14 cellular contexts compared by ENCODE assay signal in genomic region chr2:11370377-11371098, GRCh38. TPM values are rescaled to one million over a fixed set of nuclear protein-coding genes. Genes with fewer than 3 reads are reported as not detected.
DNase-seq lines count a peak whose midpoint lies in the region; ATAC-seq and TF ChIP-seq lines count a peak whose summit lies in the region.
"Had no signal": no experiment of that assay in that cellular context is flagged by ENCODE, and none has a peak within 500 bp of the region (broad histone marks: within the 10 kb centered on the region; RNA-seq: fewer than 3 reads in every experiment).

No MANE protein-coding gene starts in this region.

- H3K9me3 ChIP-seq in body of pancreas (no peaks in the 10 kb centered on the region), mesenchymal stem cell (ENCODE audit: control insufficient read depth, low read length) (no peaks in the 10 kb centered on the region)

- TF ChIP-seq CTCF in body of pancreas (IDR thresholded peaks at IDR 0.05), result no peak

- no peak overlapping the region for H2AK5ac ChIP-seq in mesenchymal stem cell (ENCODE audit: low read length, severe bottlenecking)

- no peak overlapping the region for H2BK5ac ChIP-seq in mesenchymal stem cell (ENCODE audit: low read depth, low read length, poor library complexity, severe bottlenecking)

- H2BK12ac ChIP-seq in mesenchymal stem cell (ENCODE audit: low read length in 2 of 2), result peak overlapping the region; percentile 19 to 70

- H4K8ac ChIP-seq in mesenchymal stem cell (ENCODE audit: low read length), result no peak overlapping the region

- no peaks in the 10 kb centered on the region for H3K79me1 ChIP-seq in mesenchymal stem cell (replicated peaks; ENCODE audit: low read length, poor library complexity, severe bottlenecking)

- DNase-seq in DMS153 treated with DMSO at 0.1 percent for 48 hours (lab: John Stamatoyannopoulos, UW; ENCODE audit: unreplicated experiment) (peak; percentile 21), NCI-H1694 treated with DMSO at 0.1 percent for 48 hours (lab: John Stamatoyannopoulos, UW) (peak; percentile 15), body of pancreas (peak; percentile 65 to 89 (median 78)), mesenchymal stem cell (no peak), NAMALWA (ENCODE audit: low spot score) (no peak)
- DNase-seq in central memory CD4-positive, alpha-beta T cell, result no peak
- DNase-seq: activated CD4-positive, alpha-beta T cell treated with anti-CD3 and anti-CD28 coated beads, Interleukin-2, amount 10 ng/mL, durations not matched to agents 24 days and 14 days; activated effector memory CD4-positive, alpha-beta T cell treated with Interleukin-2 at 50 U/mL for 16 hours; CD4-positive, CD25-positive, alpha-beta regulatory T cell; GOT3; left cardiac atrium had no signal

- H3K18ac ChIP-seq in mesenchymal stem cell (ENCODE audit: low read depth in 1 of 2, low read length in 2 of 2), result no peak overlapping the region

- intact Hi-C loops in body of pancreas (cut with DNase I), result no loop called here

- no peak overlapping the region for H3K4ac ChIP-seq in mesenchymal stem cell (ENCODE audit: low read depth in 1 of 2, low read length in 2 of 2)

- TF ChIP-seq POLR2A in body of pancreas (IDR thresholded peaks at IDR 0.05), result no peak

- H2AFZ ChIP-seq in mesenchymal stem cell (ENCODE audit: low read depth, low read length), result no peak overlapping the region

- 53 to 56% methylated on average over 10 of the region's 10 CpGs for WGBS in body of pancreas, 2 donors
- WGBS in mesenchymal stem cell, result 93% methylated on average over 10 of the region's 10 CpGs

- no peak overlapping the region for H3K9ac ChIP-seq in mesenchymal stem cell (ENCODE audit: low read length)

- no peak overlapping the region for H3K23ac ChIP-seq in mesenchymal stem cell (ENCODE audit: low read length in 2 of 2)

- H3K27ac ChIP-seq in body of pancreas (no peak overlapping the region), mesenchymal stem cell (ENCODE audit: low read length, poor library complexity, severe bottlenecking) (no peak overlapping the region)

- no peak overlapping the region for H3K4me2 ChIP-seq in mesenchymal stem cell (ENCODE audit: low read length, poor library complexity, severe bottlenecking)

- H4K91ac ChIP-seq in mesenchymal stem cell (ENCODE audit: low read length), result no peak overlapping the region

- H3K27me3 ChIP-seq in body of pancreas (no peaks in the 10 kb centered on the region), mesenchymal stem cell (ENCODE audit: control insufficient read depth in 1 of 2, insufficient read depth in 1 of 2, low read length in 2 of 2) (no peaks in the 10 kb centered on the region)

- H3K36me3 ChIP-seq in body of pancreas (replicated peaks in 1 of 2; ENCODE audit: insufficient read depth in 1 of 2, low read depth in 2 of 2) (no peaks in the 10 kb centered on the region), mesenchymal stem cell (ENCODE audit: control insufficient read depth in 1 of 2, insufficient read depth in 2 of 2, low read depth in 1 of 2, low read length in 2 of 2) (no peaks in the 10 kb centered on the region)

- H3K4me1 ChIP-seq in body of pancreas (peaks cover 35% of the 10 kb centered on the region), mesenchymal stem cell (ENCODE audit: control insufficient read depth, insufficient read depth, low read depth, low read length) (peaks cover 8% of the 10 kb centered on the region)

- no peak overlapping the region for H3K14ac ChIP-seq in mesenchymal stem cell (ENCODE audit: low read length in 2 of 2)

- H3K4me3 ChIP-seq in body of pancreas (no peak overlapping the region), mesenchymal stem cell (ENCODE audit: insufficient read depth in 1 of 2, low read depth in 1 of 2, low read length in 2 of 2) (no peak overlapping the region)

- H2BK120ac ChIP-seq in mesenchymal stem cell (ENCODE audit: low read depth, low read length), result no peak overlapping the region

- H2BK15ac ChIP-seq in mesenchymal stem cell (ENCODE audit: low read depth, poor library complexity, severe bottlenecking), result peak overlapping the region; percentile 56

- ATAC-seq in body of pancreas (peak; percentile 58), HG03039 (IDR thresholded peaks at IDR 0.05; ENCODE audit: unreplicated experiment) (no peak), GM19023 (IDR thresholded peaks at IDR 0.05; ENCODE audit: unreplicated experiment) (no peak)
- ATAC-seq: left cardiac atrium; stimulated activated effector memory CD8-positive, alpha-beta T cell treated with anti-CD3 and anti-CD28 coated beads, Interleukin-12 subunit alpha, Interleukin-12 subunit beta, amount 100 ng/mL, for 72 hours had no signal

RNA-seq across cellular contexts. Expression of gene ROCK2, which starts 26.1 kb away (rescaled TPM):
- total RNA-seq in body of pancreas, result 10 to 100 TPM; 24.4 to 32.3 TPM
- 27.3 TPM for polyA plus RNA-seq in mesenchymal stem cell (2013, experiment 1 of 2)
- polyA plus RNA-seq in mesenchymal stem cell (2013, experiment 2 of 2), result 25.6 TPM

Comparison
In these comparisons a context has a peak if more than half of its experiments do, and no peak if none do; other contexts are left out.
1. DNase-seq: peak in DMS153 treated with DMSO at 0.1 percent for 48 hours (single experiment), NCI-H1694 treated with DMSO at 0.1 percent for 48 hours (single experiment) and body of pancreas (4 of 4); none in mesenchymal stem cell (single experiment), NAMALWA (single experiment) and central memory CD4-positive, alpha-beta T cell (single experiment).